26 cellular contexts compared by ENCODE assay signal in genomic region chr21:37502947-37503346, GRCh38.
A peak's percentile ranks its signal among the peaks of the same experiment; 100 is the strongest.
DNase-seq lines count a peak whose midpoint lies in the region; ATAC-seq and TF ChIP-seq lines count a peak whose summit lies in the region.
"Had no signal": no experiment of that assay in that cellular context is flagged by ENCODE, and none has a peak within 500 bp of the region (broad histone marks: within the 10 kb centered on the region; RNA-seq: fewer than 3 reads in every experiment).

No MANE protein-coding gene starts in this region.

- peak overlapping the region; percentile 89 for H3K27ac Mint-ChIP-seq in activated naive CD4-positive, alpha-beta T cell treated with anti-CD3 and anti-CD28 coated beads, Interleukin-2, amount 50 U/mL, for 24 hours
- H3K27ac Mint-ChIP-seq in activated naive CD4-positive, alpha-beta T cell treated with anti-CD3 and anti-CD28 coated beads, Interleukin-2, amount 10 ng/mL, durations not matched to agents 7 days and 5 days: no peak overlapping the region
- H3K27ac Mint-ChIP-seq in WTC11: peak overlapping the region; percentile 61
- peak overlapping the region; percentile 4 to 13 for H3K27ac Mint-ChIP-seq in effector memory CD8-positive, alpha-beta T cell
- peak overlapping the region; percentile 53 for H3K27ac Mint-ChIP-seq in stimulated activated memory B cell treated with anti-CD40 and anti-IgM and Interleukin-4, amounts not matched to agents 10 μg/mL and 1 μg/mL and 100 μg/mL, for 72 hours
- H3K27ac Mint-ChIP-seq: activated CD4-positive, alpha-beta T cell treated with anti-CD3 and anti-CD28 coated beads, Interleukin-2, amount 10 ng/mL, durations not matched to agents 7 days and 5 days had no signal

- TF ChIP-seq CTCF in WTC11 (IDR thresholded peaks at IDR 0.05): no peak

- CTCF ChIA-PET in activated naive CD4-positive, alpha-beta T cell treated with anti-CD3 and anti-CD28 coated beads, Interleukin-2, amount 10 ng/mL, durations not matched to agents 7 days and 5 days (lab: Charles Lee): no interaction called here
- CTCF ChIA-PET in WTC11 (lab: Charles Lee): no interaction called here

- peaks cover 14% of the 10 kb centered on the region for H3K36me3 Mint-ChIP-seq in activated naive CD4-positive, alpha-beta T cell treated with anti-CD3 and anti-CD28 coated beads, Interleukin-2, amount 50 U/mL, for 24 hours
- peaks cover 51% of the 10 kb centered on the region for H3K36me3 Mint-ChIP-seq in activated naive CD4-positive, alpha-beta T cell treated with anti-CD3 and anti-CD28 coated beads, Interleukin-2, amount 10 ng/mL, durations not matched to agents 7 days and 5 days
- peaks cover 31% of the 10 kb centered on the region for H3K36me3 Mint-ChIP-seq in WTC11
- H3K36me3 Mint-ChIP-seq in effector memory CD8-positive, alpha-beta T cell (ENCODE audit: insufficient read depth): peaks cover 20% of the 10 kb centered on the region
- H3K36me3 Mint-ChIP-seq in stimulated activated memory B cell treated with anti-CD40 and anti-IgM and Interleukin-4, amounts not matched to agents 10 μg/mL and 1 μg/mL and 100 μg/mL, for 72 hours: peaks cover 50% of the 10 kb centered on the region

- peaks cover 42% of the 10 kb centered on the region for H3K4me1 Mint-ChIP-seq in activated naive CD4-positive, alpha-beta T cell treated with anti-CD3 and anti-CD28 coated beads, Interleukin-2, amount 50 U/mL, for 24 hours
- peaks cover 9% of the 10 kb centered on the region for H3K4me1 Mint-ChIP-seq in activated naive CD4-positive, alpha-beta T cell treated with anti-CD3 and anti-CD28 coated beads, Interleukin-2, amount 10 ng/mL, durations not matched to agents 7 days and 5 days
- H3K4me1 Mint-ChIP-seq in WTC11: peaks cover 49% of the 10 kb centered on the region
- peaks cover 16 to 30% of the 10 kb centered on the region in 2 donors for H3K4me1 Mint-ChIP-seq in effector memory CD8-positive, alpha-beta T cell (ENCODE audit: low read depth in 2 of 2)
- peaks cover 18% of the 10 kb centered on the region for H3K4me1 Mint-ChIP-seq in stimulated activated memory B cell treated with anti-CD40 and anti-IgM and Interleukin-4, amounts not matched to agents 10 μg/mL and 1 μg/mL and 100 μg/mL, for 72 hours

- DNase-seq in activated naive CD4-positive, alpha-beta T cell treated with anti-CD3 and anti-CD28 coated beads, Interleukin-2, amount 10 ng/mL, durations not matched to agents 7 days and 5 days: no peak
- no peak for DNase-seq in WTC11 (ENCODE audit: low spot score)
- no peak for DNase-seq in effector memory CD8-positive, alpha-beta T cell
- no peak for DNase-seq in KG1 (lab: John Stamatoyannopoulos, UW)
- DNase-seq: activated CD4-positive, alpha-beta T cell treated with anti-CD3 and anti-CD28 coated beads, Interleukin-2, amount 10 ng/mL, durations not matched to agents 7 days and 5 days; activated CD8-positive, alpha-beta memory T cell treated with anti-CD3 and anti-CD28 coated beads, Interleukin-2, amount 50 U/mL, for 48 hours; activated gamma-delta T cell treated with Interleukin-2 at 50 U/mL for 16 hours; aorta; Caco-2; central memory CD4-positive, alpha-beta T cell; DND-41; H7; immature natural killer cell; left ventricle myocardium inferior; naive B cell; NCI-H1092; NCI-H2029 treated with DMSO at 0.1 percent for 48 hours; NCI-H226; NCI-H774; occipital lobe; RPMI8226; T-helper 2 cell had no signal

- POLR2A ChIA-PET in WTC11 (lab: Charles Lee): no interaction called here

- ATAC-seq in WTC11: no peak
- ATAC-seq in effector memory CD8-positive, alpha-beta T cell (replicated peaks): no peak
- no peak for ATAC-seq in stimulated activated memory B cell treated with anti-CD40 and anti-IgM and Interleukin-4, amounts not matched to agents 10 μg/mL and 1 μg/mL and 100 μg/mL, for 72 hours
- no peak for ATAC-seq in GM21360 (IDR thresholded peaks at IDR 0.05; ENCODE audit: unreplicated experiment)
- ATAC-seq in GM18498 (IDR thresholded peaks at IDR 0.05; ENCODE audit: unreplicated experiment): no peak

- no peak overlapping the region for H3K4me3 Mint-ChIP-seq in activated naive CD4-positive, alpha-beta T cell treated with anti-CD3 and anti-CD28 coated beads, Interleukin-2, amount 50 U/mL, for 24 hours
- H3K4me3 Mint-ChIP-seq in activated naive CD4-positive, alpha-beta T cell treated with anti-CD3 and anti-CD28 coated beads, Interleukin-2, amount 10 ng/mL, durations not matched to agents 7 days and 5 days: no peak overlapping the region
- no peak overlapping the region for H3K4me3 Mint-ChIP-seq in WTC11
- no peak overlapping the region for H3K4me3 Mint-ChIP-seq in effector memory CD8-positive, alpha-beta T cell
- H3K4me3 Mint-ChIP-seq in stimulated activated memory B cell treated with anti-CD40 and anti-IgM and Interleukin-4, amounts not matched to agents 10 μg/mL and 1 μg/mL and 100 μg/mL, for 72 hours: no peak overlapping the region
- H3K4me3 Mint-ChIP-seq: activated CD4-positive, alpha-beta T cell treated with anti-CD3 and anti-CD28 coated beads, Interleukin-2, amount 10 ng/mL, durations not matched to agents 7 days and 5 days; immature natural killer cell had no signal

- H3K9me3 Mint-ChIP-seq in activated naive CD4-positive, alpha-beta T cell treated with anti-CD3 and anti-CD28 coated beads, Interleukin-2, amount 50 U/mL, for 24 hours: no peaks in the 10 kb centered on the region
- H3K9me3 Mint-ChIP-seq in activated naive CD4-positive, alpha-beta T cell treated with anti-CD3 and anti-CD28 coated beads, Interleukin-2, amount 10 ng/mL, durations not matched to agents 7 days and 5 days: no peaks in the 10 kb centered on the region
- H3K9me3 Mint-ChIP-seq in WTC11: no peaks in the 10 kb centered on the region
- H3K9me3 Mint-ChIP-seq in effector memory CD8-positive, alpha-beta T cell: no peaks in the 10 kb centered on the region
- no peaks in the 10 kb centered on the region for H3K9me3 Mint-ChIP-seq in stimulated activated memory B cell treated with anti-CD40 and anti-IgM and Interleukin-4, amounts not matched to agents 10 μg/mL and 1 μg/mL and 100 μg/mL, for 72 hours
- H3K9me3 Mint-ChIP-seq: activated CD4-positive, alpha-beta T cell treated with anti-CD3 and anti-CD28 coated beads, Interleukin-2, amount 10 ng/mL, durations not matched to agents 7 days and 5 days; immature natural killer cell; naive B cell had no signal

- H3K27me3 Mint-ChIP-seq in activated naive CD4-positive, alpha-beta T cell treated with anti-CD3 and anti-CD28 coated beads, Interleukin-2, amount 50 U/mL, for 24 hours: no peaks in the 10 kb centered on the region
- H3K27me3 Mint-ChIP-seq in activated naive CD4-positive, alpha-beta T cell treated with anti-CD3 and anti-CD28 coated beads, Interleukin-2, amount 10 ng/mL, durations not matched to agents 7 days and 5 days: no peaks in the 10 kb centered on the region
- H3K27me3 Mint-ChIP-seq in WTC11 (ENCODE audit: low read depth): no peaks in the 10 kb centered on the region
- H3K27me3 Mint-ChIP-seq in effector memory CD8-positive, alpha-beta T cell: no peaks in the 10 kb centered on the region
- H3K27me3 Mint-ChIP-seq in stimulated activated memory B cell treated with anti-CD40 and anti-IgM and Interleukin-4, amounts not matched to agents 10 μg/mL and 1 μg/mL and 100 μg/mL, for 72 hours: no peaks in the 10 kb centered on the region
- H3K27me3 Mint-ChIP-seq: activated CD4-positive, alpha-beta T cell treated with anti-CD3 and anti-CD28 coated beads, Interleukin-2, amount 10 ng/mL, durations not matched to agents 7 days and 5 days; naive B cell had no signal

TF ChIP-seq in WTC11, 78 proteins besides CTCF, POLR2A, EP300 and RAD21:
- TF ChIP-seq ZNF425 (CRISPR knock-in tag; conservative IDR thresholded peaks at IDR 0.05): no peak
- no peak for TF ChIP-seq ZNF232 (CRISPR knock-in tag; IDR thresholded peaks at IDR 0.05)
- TF ChIP-seq, protein P1, sequence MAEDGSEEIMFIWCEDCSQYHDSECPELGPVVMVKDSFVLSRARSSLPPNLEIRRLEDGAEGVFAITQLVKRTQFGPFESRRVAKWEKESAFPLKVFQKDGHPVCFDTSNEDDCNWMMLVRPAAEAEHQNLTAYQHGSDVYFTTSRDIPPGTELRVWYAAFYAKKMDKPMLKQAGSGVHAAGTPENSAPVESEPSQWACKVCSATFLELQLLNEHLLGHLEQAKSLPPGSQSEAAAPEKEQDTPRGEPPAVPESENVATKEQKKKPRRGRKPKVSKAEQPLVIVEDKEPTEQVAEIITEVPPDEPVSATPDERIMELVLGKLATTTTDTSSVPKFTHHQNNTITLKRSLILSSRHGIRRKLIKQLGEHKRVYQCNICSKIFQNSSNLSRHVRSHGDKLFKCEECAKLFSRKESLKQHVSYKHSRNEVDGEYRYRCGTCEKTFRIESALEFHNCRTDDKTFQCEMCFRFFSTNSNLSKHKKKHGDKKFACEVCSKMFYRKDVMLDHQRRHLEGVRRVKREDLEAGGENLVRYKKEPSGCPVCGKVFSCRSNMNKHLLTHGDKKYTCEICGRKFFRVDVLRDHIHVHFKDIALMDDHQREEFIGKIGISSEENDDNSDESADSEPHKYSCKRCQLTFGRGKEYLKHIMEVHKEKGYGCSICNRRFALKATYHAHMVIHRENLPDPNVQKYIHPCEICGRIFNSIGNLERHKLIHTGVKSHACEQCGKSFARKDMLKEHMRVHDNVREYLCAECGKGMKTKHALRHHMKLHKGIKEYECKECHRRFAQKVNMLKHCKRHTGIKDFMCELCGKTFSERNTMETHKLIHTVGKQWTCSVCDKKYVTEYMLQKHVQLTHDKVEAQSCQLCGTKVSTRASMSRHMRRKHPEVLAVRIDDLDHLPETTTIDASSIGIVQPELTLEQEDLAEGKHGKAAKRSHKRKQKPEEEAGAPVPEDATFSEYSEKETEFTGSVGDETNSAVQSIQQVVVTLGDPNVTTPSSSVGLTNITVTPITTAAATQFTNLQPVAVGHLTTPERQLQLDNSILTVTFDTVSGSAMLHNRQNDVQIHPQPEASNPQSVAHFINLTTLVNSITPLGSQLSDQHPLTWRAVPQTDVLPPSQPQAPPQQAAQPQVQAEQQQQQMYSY (CRISPR knock-in tag; IDR thresholded peaks at IDR 0.05): no peak
